ENCODE assay signal across 6 cellular contexts in the genomic region with DNA sequence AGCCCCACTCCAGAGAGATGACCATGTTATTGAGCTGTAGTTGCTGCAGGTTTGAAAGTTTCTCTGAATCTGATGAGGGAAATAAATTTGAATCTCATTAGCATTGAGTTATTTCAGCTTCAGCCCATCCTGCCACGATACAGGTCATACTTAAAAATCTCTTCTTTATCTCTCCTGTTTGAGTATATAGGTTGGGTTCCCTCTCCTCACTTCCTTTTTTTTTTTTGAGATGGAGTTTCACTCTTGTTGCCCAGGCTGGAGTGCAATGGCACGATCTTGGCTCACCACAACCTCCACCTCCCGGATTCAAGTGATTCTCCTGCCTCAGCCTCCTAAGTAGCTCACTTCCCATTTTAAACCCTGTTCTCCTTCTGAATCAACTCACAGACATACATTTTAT. TPM values are rescaled to one million over a fixed set of nuclear protein-coding genes. Genes with fewer than 3 reads are reported as not detected.
"Had no signal": no experiment of that assay in that cellular context is flagged by ENCODE, and none has a peak within 500 bp of the region (broad histone marks: within the 10 kb centered on the region; RNA-seq: fewer than 3 reads in every experiment).

No MANE protein-coding gene starts in this region.

RNA-seq across cellular contexts. Expression of a gene that starts 17.9 kb away (rescaled TPM):
- total RNA-seq: GM23248, H7, HFFc6, HT-29, IMR-90, K562 had no signal
- polyA plus RNA-seq: GM23248, IMR-90 had no signal
